In genomic region chr1:211066781-211067384, GRCh38 we compare ENCODE assay signal across 2 cellular contexts.
TF ChIP-seq lines count a peak whose summit lies in the region.

No MANE protein-coding gene starts in this region.

TF ChIP-seq in SK-N-SH, 30 proteins besides CTCF, POLR2A, EP300 and RAD21 (continued from another document):
- TF ChIP-seq, protein P1, sequence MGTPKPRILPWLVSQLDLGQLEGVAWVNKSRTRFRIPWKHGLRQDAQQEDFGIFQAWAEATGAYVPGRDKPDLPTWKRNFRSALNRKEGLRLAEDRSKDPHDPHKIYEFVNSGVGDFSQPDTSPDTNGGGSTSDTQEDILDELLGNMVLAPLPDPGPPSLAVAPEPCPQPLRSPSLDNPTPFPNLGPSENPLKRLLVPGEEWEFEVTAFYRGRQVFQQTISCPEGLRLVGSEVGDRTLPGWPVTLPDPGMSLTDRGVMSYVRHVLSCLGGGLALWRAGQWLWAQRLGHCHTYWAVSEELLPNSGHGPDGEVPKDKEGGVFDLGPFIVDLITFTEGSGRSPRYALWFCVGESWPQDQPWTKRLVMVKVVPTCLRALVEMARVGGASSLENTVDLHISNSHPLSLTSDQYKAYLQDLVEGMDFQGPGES (IDR thresholded peaks at IDR 0.05; ENCODE audit: low read depth, low read length), result no peak
- TF ChIP-seq FOXJ3 (CRISPR knock-in tag; IDR thresholded peaks at IDR 0.05), result 0 out of 2 replicates have a peak, but pooled peaks have one; percentile 9

TF ChIP-seq in H1, 55 proteins besides CTCF, POLR2A, EP300 and RAD21 (continued from another document):
- no peak for TF ChIP-seq CTBP2 (IDR thresholded peaks at IDR 0.05; ENCODE audit: borderline replicate concordance, insufficient read depth, insufficient read length, low read length)
